In the genomic region with DNA sequence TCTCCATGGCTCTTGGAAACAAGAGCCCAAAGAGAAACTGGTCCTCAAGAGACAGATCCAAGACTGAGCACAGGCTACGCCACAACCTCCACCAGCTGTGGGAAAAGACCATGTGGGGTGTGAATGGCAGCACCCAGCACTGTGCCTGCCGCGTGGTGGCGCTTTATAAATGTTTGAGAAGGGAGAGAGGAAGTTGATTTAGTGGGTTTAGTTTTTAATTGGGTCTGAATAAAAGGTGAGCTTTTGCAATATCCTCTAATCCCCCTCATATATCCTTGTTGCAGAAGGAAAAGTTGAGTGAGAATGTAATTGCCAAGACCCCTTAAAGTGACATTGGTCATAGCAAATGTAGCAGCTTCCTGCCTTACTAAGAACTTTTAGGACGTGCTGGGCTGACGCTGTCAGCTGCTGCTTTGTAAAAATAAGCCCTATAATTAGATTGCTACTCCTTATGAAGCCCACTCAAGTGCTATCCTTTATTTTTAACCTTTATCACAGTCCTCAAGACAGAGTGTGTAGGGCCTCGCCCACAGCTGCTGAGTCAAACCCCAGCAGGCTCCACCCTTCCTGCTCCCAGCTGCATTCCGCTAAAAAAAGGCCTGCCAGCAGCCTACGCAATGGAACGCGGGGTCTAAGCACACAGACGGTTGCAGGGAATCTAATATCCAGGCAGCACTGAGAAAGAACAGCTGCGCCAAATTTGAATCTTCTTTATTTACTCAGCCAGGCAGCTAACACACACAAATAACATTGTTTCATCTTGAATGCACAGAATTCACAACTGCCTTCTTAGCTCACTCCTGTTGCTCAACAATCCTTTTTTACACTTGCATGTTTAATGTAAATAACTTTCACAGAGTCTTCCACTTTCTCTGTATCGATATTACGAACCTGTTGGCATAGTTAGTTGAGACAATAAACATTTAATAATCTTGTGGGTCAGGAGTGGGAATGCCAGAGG, we compare ENCODE assay signal across 1 cellular context.
TF ChIP-seq lines count a peak whose summit lies in the region.

No MANE protein-coding gene starts in this region.

TF ChIP-seq in K562, 482 proteins besides CTCF, POLR2A, EP300 and RAD21 (continued from another document and continues in another):
- TF ChIP-seq, protein P1, sequence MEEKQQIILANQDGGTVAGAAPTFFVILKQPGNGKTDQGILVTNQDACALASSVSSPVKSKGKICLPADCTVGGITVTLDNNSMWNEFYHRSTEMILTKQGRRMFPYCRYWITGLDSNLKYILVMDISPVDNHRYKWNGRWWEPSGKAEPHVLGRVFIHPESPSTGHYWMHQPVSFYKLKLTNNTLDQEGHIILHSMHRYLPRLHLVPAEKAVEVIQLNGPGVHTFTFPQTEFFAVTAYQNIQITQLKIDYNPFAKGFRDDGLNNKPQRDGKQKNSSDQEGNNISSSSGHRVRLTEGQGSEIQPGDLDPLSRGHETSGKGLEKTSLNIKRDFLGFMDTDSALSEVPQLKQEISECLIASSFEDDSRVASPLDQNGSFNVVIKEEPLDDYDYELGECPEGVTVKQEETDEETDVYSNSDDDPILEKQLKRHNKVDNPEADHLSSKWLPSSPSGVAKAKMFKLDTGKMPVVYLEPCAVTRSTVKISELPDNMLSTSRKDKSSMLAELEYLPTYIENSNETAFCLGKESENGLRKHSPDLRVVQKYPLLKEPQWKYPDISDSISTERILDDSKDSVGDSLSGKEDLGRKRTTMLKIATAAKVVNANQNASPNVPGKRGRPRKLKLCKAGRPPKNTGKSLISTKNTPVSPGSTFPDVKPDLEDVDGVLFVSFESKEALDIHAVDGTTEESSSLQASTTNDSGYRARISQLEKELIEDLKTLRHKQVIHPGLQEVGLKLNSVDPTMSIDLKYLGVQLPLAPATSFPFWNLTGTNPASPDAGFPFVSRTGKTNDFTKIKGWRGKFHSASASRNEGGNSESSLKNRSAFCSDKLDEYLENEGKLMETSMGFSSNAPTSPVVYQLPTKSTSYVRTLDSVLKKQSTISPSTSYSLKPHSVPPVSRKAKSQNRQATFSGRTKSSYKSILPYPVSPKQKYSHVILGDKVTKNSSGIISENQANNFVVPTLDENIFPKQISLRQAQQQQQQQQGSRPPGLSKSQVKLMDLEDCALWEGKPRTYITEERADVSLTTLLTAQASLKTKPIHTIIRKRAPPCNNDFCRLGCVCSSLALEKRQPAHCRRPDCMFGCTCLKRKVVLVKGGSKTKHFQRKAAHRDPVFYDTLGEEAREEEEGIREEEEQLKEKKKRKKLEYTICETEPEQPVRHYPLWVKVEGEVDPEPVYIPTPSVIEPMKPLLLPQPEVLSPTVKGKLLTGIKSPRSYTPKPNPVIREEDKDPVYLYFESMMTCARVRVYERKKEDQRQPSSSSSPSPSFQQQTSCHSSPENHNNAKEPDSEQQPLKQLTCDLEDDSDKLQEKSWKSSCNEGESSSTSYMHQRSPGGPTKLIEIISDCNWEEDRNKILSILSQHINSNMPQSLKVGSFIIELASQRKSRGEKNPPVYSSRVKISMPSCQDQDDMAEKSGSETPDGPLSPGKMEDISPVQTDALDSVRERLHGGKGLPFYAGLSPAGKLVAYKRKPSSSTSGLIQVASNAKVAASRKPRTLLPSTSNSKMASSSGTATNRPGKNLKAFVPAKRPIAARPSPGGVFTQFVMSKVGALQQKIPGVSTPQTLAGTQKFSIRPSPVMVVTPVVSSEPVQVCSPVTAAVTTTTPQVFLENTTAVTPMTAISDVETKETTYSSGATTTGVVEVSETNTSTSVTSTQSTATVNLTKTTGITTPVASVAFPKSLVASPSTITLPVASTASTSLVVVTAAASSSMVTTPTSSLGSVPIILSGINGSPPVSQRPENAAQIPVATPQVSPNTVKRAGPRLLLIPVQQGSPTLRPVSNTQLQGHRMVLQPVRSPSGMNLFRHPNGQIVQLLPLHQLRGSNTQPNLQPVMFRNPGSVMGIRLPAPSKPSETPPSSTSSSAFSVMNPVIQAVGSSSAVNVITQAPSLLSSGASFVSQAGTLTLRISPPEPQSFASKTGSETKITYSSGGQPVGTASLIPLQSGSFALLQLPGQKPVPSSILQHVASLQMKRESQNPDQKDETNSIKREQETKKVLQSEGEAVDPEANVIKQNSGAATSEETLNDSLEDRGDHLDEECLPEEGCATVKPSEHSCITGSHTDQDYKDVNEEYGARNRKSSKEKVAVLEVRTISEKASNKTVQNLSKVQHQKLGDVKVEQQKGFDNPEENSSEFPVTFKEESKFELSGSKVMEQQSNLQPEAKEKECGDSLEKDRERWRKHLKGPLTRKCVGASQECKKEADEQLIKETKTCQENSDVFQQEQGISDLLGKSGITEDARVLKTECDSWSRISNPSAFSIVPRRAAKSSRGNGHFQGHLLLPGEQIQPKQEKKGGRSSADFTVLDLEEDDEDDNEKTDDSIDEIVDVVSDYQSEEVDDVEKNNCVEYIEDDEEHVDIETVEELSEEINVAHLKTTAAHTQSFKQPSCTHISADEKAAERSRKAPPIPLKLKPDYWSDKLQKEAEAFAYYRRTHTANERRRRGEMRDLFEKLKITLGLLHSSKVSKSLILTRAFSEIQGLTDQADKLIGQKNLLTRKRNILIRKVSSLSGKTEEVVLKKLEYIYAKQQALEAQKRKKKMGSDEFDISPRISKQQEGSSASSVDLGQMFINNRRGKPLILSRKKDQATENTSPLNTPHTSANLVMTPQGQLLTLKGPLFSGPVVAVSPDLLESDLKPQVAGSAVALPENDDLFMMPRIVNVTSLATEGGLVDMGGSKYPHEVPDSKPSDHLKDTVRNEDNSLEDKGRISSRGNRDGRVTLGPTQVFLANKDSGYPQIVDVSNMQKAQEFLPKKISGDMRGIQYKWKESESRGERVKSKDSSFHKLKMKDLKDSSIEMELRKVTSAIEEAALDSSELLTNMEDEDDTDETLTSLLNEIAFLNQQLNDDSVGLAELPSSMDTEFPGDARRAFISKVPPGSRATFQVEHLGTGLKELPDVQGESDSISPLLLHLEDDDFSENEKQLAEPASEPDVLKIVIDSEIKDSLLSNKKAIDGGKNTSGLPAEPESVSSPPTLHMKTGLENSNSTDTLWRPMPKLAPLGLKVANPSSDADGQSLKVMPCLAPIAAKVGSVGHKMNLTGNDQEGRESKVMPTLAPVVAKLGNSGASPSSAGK (IDR thresholded peaks at IDR 0.05), result peak; percentile 93
- TF ChIP-seq ZSCAN29 (IDR thresholded peaks at IDR 0.05) (no peak), RBM22 (IDR thresholded peaks at IDR 0.05; ENCODE audit: low read depth, low read length, poor library complexity, severe bottlenecking) (no peak), TBP (optimal IDR thresholded peaks at IDR 0.05; ENCODE audit: low read depth, low read length) (peak; percentile 31), SETDB1 (IDR thresholded peaks at IDR 0.05; ENCODE audit: low read length) (no peak), MTA3 (IDR thresholded peaks at IDR 0.05; ENCODE audit: borderline replicate concordance) (peak; percentile 71; the same call in 1 of the 2 replicates), PTRF (tag; IDR thresholded peaks at IDR 0.05) (no peak), JUN (IDR thresholded peaks at IDR 0.05; ENCODE audit: borderline replicate concordance, low read depth, low read length) (peak; percentile 12; the same call in 1 of the 2 replicates), JUN (CRISPR knock-in tag; IDR thresholded peaks at IDR 0.05; ENCODE audit: borderline replicate concordance) (no peak), STAT5A (IDR thresholded peaks at IDR 0.05; ENCODE audit: borderline replicate concordance, low read length) (peak; percentile 47; the same call in 1 of the 2 replicates), ELF4 (CRISPR knock-in tag; IDR thresholded peaks at IDR 0.05) (peak; percentile 49; the same call in 1 of the 2 replicates), L3MBTL2 (IDR thresholded peaks at IDR 0.05) (peak; percentile 86), HNRNPUL1 (IDR thresholded peaks at IDR 0.05; ENCODE audit: low read length) (no peak)
- TF ChIP-seq, protein P2, sequence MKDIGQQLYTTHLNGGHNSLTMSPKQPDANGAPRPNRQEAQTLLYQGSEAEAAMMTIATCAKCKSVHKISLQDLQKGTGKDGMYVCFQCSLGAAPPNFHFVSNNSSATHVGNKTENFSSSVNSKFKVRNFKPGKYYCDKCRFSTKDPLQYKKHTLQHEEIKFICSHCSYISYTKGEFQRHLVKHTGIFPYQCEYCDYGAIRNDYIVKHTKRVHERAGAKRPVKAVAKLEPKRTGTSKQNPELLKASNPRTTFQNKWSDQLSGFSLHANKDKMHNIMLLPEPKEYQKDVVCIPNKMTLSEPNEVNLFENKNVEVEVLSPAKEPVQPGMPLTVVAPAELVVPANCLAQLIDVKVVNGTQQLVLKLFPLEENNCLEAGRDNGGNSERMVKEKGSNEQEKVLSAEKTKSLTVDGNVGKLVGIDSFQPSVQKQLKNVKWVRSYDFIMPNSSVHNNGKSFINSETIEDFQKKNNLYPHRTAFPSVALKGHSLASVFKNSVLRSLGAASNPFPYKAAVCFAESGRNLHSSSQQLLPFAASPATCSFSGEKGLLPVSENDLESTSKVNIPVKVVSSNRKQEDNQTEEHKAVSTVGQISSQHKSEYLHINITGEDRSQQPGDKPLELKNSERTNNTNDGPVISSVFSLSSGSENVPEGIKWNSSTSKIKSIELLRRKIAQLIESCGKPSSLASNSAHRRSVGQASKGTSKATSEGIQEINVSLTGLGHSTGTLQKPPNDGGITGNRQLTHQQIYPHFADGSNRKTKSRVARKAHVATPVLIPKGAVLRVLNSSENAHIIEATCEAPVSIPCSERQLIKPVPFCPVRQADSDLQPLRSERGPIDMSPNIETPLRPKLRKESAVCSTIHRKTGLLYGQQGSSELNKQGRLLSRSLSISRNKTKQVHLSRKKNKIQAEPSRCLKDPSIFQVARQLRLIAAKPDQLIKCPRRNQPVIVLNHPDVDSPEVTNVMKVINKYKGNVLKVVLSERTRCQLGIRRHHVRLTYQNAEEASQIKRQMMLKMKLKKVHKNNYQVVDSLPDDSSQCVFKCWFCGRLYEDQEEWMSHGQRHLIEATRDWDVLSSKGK (CRISPR knock-in tag; IDR thresholded peaks at IDR 0.05), result no peak
- TF ChIP-seq, protein P3, sequence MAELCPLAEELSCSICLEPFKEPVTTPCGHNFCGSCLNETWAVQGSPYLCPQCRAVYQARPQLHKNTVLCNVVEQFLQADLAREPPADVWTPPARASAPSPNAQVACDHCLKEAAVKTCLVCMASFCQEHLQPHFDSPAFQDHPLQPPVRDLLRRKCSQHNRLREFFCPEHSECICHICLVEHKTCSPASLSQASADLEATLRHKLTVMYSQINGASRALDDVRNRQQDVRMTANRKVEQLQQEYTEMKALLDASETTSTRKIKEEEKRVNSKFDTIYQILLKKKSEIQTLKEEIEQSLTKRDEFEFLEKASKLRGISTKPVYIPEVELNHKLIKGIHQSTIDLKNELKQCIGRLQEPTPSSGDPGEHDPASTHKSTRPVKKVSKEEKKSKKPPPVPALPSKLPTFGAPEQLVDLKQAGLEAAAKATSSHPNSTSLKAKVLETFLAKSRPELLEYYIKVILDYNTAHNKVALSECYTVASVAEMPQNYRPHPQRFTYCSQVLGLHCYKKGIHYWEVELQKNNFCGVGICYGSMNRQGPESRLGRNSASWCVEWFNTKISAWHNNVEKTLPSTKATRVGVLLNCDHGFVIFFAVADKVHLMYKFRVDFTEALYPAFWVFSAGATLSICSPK (IDR thresholded peaks at IDR 0.05; ENCODE audit: borderline replicate concordance), result no peak
- TF ChIP-seq, protein P4, sequence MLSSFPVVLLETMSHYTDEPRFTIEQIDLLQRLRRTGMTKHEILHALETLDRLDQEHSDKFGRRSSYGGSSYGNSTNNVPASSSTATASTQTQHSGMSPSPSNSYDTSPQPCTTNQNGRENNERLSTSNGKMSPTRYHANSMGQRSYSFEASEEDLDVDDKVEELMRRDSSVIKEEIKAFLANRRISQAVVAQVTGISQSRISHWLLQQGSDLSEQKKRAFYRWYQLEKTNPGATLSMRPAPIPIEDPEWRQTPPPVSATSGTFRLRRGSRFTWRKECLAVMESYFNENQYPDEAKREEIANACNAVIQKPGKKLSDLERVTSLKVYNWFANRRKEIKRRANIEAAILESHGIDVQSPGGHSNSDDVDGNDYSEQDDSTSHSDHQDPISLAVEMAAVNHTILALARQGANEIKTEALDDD (IDR thresholded peaks at IDR 0.05), result no peak
- TF ChIP-seq, protein P5, sequence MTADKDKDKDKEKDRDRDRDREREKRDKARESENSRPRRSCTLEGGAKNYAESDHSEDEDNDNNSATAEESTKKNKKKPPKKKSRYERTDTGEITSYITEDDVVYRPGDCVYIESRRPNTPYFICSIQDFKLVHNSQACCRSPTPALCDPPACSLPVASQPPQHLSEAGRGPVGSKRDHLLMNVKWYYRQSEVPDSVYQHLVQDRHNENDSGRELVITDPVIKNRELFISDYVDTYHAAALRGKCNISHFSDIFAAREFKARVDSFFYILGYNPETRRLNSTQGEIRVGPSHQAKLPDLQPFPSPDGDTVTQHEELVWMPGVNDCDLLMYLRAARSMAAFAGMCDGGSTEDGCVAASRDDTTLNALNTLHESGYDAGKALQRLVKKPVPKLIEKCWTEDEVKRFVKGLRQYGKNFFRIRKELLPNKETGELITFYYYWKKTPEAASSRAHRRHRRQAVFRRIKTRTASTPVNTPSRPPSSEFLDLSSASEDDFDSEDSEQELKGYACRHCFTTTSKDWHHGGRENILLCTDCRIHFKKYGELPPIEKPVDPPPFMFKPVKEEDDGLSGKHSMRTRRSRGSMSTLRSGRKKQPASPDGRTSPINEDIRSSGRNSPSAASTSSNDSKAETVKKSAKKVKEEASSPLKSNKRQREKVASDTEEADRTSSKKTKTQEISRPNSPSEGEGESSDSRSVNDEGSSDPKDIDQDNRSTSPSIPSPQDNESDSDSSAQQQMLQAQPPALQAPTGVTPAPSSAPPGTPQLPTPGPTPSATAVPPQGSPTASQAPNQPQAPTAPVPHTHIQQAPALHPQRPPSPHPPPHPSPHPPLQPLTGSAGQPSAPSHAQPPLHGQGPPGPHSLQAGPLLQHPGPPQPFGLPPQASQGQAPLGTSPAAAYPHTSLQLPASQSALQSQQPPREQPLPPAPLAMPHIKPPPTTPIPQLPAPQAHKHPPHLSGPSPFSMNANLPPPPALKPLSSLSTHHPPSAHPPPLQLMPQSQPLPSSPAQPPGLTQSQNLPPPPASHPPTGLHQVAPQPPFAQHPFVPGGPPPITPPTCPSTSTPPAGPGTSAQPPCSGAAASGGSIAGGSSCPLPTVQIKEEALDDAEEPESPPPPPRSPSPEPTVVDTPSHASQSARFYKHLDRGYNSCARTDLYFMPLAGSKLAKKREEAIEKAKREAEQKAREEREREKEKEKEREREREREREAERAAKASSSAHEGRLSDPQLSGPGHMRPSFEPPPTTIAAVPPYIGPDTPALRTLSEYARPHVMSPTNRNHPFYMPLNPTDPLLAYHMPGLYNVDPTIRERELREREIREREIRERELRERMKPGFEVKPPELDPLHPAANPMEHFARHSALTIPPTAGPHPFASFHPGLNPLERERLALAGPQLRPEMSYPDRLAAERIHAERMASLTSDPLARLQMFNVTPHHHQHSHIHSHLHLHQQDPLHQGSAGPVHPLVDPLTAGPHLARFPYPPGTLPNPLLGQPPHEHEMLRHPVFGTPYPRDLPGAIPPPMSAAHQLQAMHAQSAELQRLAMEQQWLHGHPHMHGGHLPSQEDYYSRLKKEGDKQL (CRISPR knock-in tag; IDR thresholded peaks at IDR 0.05; ENCODE audit: borderline replicate concordance), result no peak
